Comparison of ENCODE assay signal across 8 cellular contexts in the genomic region with DNA sequence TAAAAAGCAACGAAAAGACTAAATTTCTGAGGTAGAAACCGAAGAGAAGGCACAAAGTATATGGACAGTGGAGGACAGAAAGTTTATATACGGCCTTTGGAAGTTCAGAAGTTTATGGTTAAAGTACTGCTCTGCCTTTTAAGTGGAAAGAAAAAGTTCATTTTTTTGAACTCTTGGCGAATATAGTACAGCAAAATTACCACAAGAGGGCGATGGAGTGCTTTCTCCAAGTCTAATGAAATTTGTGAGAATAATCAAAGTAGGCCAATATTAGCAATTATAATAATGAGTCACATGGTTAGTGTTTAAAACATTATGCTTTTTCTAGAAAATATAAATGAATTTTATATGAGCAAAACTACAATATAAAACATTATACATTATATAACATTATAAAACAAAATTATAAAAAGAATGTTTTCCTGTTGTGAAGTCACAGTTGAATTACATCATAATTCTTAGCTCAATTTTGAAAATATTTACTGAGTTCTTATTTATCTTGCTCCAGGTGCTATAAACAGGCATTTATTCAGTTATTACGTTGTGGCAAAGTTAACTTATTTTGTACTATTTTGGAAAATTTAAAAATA.
DNase-seq lines count a peak whose midpoint lies in the region; ATAC-seq and TF ChIP-seq lines count a peak whose summit lies in the region.

No MANE protein-coding gene starts in this region.

- no peaks in the 10 kb centered on the region for H3K4me1 ChIP-seq in OCI-LY1 (ENCODE audit: insufficient read depth, low read length, severe bottlenecking)

- H3K4me3 Mint-ChIP-seq in T-helper 17 cell = no peak overlapping the region

- H2AFZ ChIP-seq in OCI-LY1 (ENCODE audit: low read length) = no peak overlapping the region
- no peak overlapping the region for H2AFZ ChIP-seq in neural cell (ENCODE audit: low read depth, low read length)

- H3K4me2 ChIP-seq in OCI-LY1 (ENCODE audit: low read length) (no peak overlapping the region), neural cell (ENCODE audit: low read length) (no peak overlapping the region)

- peaks cover 10% of the 10 kb centered on the region for H3K36me3 Mint-ChIP-seq in T-helper 17 cell (ENCODE audit: low read depth)

- intact Hi-C loops in dorsolateral prefrontal cortex (cut with DNase I) = loop anchor here in 1 of 2 donors (5.0 to 10.0 kb wide), 2 partner anchors 113 to 506 kb away; no protein-coding TSS in a partner anchor

- TF ChIP-seq EP300 in neural cell (conservative IDR thresholded peaks at IDR 0.05; ENCODE audit: poor library complexity, severe bottlenecking) = no peak

- TF ChIP-seq CTCF in AG09319 (IDR thresholded peaks at IDR 0.05; ENCODE audit: low read depth, low read length) (peak; percentile 78), OCI-LY1 (IDR thresholded peaks at IDR 0.05; ENCODE audit: low read length) (peak; percentile 75), dorsolateral prefrontal cortex (IDR thresholded peaks at IDR 0.05 in 54 of 56, conservative IDR thresholded peaks at IDR 0.05 in 2 of 56; ENCODE audit: low read depth in 1 of 56, partially characterized antibody in 56 of 56) (peak; percentile 76 to 97 (median 87)), neural cell (IDR thresholded peaks at IDR 0.05; ENCODE audit: poor library complexity, severe bottlenecking) (peak; percentile 86)

- no peak overlapping the region for H3K4me3 ChIP-seq in OCI-LY1 (ENCODE audit: low read depth, low read length, poor library complexity, severe bottlenecking)
- no peak overlapping the region for H3K4me3 ChIP-seq in dorsolateral prefrontal cortex
- H3K4me3 ChIP-seq in neural cell (ENCODE audit: low read length) = no peak overlapping the region

- TF ChIP-seq RAD21 in neural cell (conservative IDR thresholded peaks at IDR 0.05) = peak; percentile 89

- H3K36me3 ChIP-seq in OCI-LY1 (ENCODE audit: insufficient read depth, low read length) (no peaks in the 10 kb centered on the region), neural cell (ENCODE audit: insufficient read depth, low read length) (no peaks in the 10 kb centered on the region)

- H3K9ac ChIP-seq in OCI-LY1 (ENCODE audit: low read length) (no peak overlapping the region), neural cell (ENCODE audit: low read length) (no peak overlapping the region)

- H3F3A ChIP-seq in OCI-LY1 (ENCODE audit: insufficient read depth, low read length) = no peaks in the 10 kb centered on the region
- no peaks in the 10 kb centered on the region for H3F3A ChIP-seq in neural cell (ENCODE audit: insufficient read depth, low read length, poor library complexity, severe bottlenecking)

- no peaks in the 10 kb centered on the region for H3K27me3 Mint-ChIP-seq in T-helper 17 cell

- H3K27ac ChIP-seq in OCI-LY1 (ENCODE audit: low read depth, low read length, poor library complexity, severe bottlenecking) (no peak overlapping the region), dorsolateral prefrontal cortex (no peak overlapping the region), neural cell (ENCODE audit: low read length) (no peak overlapping the region)

- H3K9me3 ChIP-seq in OCI-LY1 (ENCODE audit: low read length) (no peaks in the 10 kb centered on the region), neural cell (ENCODE audit: low read length) (no peaks in the 10 kb centered on the region), T-helper 17 cell (ENCODE audit: control insufficient read depth, low read length, poor library complexity, severe bottlenecking) (no peaks in the 10 kb centered on the region)

- H3K27ac Mint-ChIP-seq in T-helper 17 cell = no peak overlapping the region

- DNase-seq in AG09319 (ENCODE audit: extremely low read depth, low read depth) = no peak
- peak; percentile 59 for DNase-seq in GM03348 (ENCODE audit: low spot score)
- DNase-seq in dorsolateral prefrontal cortex = no peak
- no peak for DNase-seq in T-helper 17 cell

- H3K79me2 ChIP-seq in OCI-LY1 (ENCODE audit: insufficient read depth, low read length) (no peaks in the 10 kb centered on the region), neural cell (replicated peaks; ENCODE audit: insufficient read depth, low read length) (no peaks in the 10 kb centered on the region)

- H3K27me3 ChIP-seq in OCI-LY1 (ENCODE audit: insufficient read depth, low read length) (no peaks in the 10 kb centered on the region), dorsolateral prefrontal cortex (no peaks in the 10 kb centered on the region), neural cell (ENCODE audit: insufficient read depth, low read depth, low read length) (no peaks in the 10 kb centered on the region)

- ATAC-seq in HG02759 (IDR thresholded peaks at IDR 0.05; ENCODE audit: unreplicated experiment) (peak; percentile 74), T-helper 17 cell (no peak), HG02588 (IDR thresholded peaks at IDR 0.05; ENCODE audit: unreplicated experiment) (no peak)

- H3K9me2 ChIP-seq in OCI-LY1 (ENCODE audit: low read depth, low read length) (no peaks in the 10 kb centered on the region), neural cell (ENCODE audit: insufficient read depth, low read length) (no peaks in the 10 kb centered on the region)

- peaks cover under 1% of the 10 kb centered on the region for H3K4me1 Mint-ChIP-seq in T-helper 17 cell

- H4K20me1 ChIP-seq in OCI-LY1 (ENCODE audit: insufficient read depth, low read length) = no peaks in the 10 kb centered on the region
- H4K20me1 ChIP-seq in neural cell (ENCODE audit: insufficient read depth) = no peaks in the 10 kb centered on the region

TF ChIP-seq in neural cell, 6 proteins besides CTCF, POLR2A, EP300 and RAD21:
- TF ChIP-seq SMC3 (conservative IDR thresholded peaks at IDR 0.05; ENCODE audit: poor library complexity) = peak; percentile 91
- TF ChIP-seq EZH2 (IDR thresholded peaks at IDR 0.05; ENCODE audit: borderline replicate concordance, insufficient read depth, low read length, poor library complexity, severe bottlenecking) = no peak
- TF ChIP-seq TAF1 (IDR thresholded peaks at IDR 0.05; ENCODE audit: low read depth) = no peak
- no peak for TF ChIP-seq POLR2AphosphoS5 (IDR thresholded peaks at IDR 0.05)
- TF ChIP-seq, protein P1, sequence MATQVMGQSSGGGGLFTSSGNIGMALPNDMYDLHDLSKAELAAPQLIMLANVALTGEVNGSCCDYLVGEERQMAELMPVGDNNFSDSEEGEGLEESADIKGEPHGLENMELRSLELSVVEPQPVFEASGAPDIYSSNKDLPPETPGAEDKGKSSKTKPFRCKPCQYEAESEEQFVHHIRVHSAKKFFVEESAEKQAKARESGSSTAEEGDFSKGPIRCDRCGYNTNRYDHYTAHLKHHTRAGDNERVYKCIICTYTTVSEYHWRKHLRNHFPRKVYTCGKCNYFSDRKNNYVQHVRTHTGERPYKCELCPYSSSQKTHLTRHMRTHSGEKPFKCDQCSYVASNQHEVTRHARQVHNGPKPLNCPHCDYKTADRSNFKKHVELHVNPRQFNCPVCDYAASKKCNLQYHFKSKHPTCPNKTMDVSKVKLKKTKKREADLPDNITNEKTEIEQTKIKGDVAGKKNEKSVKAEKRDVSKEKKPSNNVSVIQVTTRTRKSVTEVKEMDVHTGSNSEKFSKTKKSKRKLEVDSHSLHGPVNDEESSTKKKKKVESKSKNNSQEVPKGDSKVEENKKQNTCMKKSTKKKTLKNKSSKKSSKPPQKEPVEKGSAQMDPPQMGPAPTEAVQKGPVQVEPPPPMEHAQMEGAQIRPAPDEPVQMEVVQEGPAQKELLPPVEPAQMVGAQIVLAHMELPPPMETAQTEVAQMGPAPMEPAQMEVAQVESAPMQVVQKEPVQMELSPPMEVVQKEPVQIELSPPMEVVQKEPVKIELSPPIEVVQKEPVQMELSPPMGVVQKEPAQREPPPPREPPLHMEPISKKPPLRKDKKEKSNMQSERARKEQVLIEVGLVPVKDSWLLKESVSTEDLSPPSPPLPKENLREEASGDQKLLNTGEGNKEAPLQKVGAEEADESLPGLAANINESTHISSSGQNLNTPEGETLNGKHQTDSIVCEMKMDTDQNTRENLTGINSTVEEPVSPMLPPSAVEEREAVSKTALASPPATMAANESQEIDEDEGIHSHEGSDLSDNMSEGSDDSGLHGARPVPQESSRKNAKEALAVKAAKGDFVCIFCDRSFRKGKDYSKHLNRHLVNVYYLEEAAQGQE (IDR thresholded peaks at IDR 0.05; ENCODE audit: borderline replicate concordance) = no peak
- no peak for TF ChIP-seq MXI1 (conservative IDR thresholded peaks at IDR 0.05; ENCODE audit: poor library complexity, severe bottlenecking)
